In the genomic region with DNA sequence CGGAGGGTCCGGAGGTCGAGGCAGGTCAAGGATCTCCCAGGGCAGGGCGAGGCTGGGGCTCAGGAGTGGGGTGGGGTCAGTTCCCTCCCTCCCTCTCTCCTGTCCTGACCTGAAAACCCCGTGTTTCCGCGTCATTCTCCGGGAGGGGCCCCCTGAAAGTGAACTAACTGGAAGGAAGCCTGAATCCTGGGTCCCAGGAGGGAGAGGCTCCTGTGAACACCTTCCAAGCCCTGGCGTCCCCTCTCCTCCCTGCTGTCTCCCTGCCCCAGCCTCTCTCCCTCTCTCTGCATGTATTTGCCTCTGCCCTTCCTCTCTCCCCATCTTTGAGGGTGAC, we compare ENCODE assay signal across 8 cellular contexts. TPM values are rescaled to one million over a fixed set of nuclear protein-coding genes. Genes with fewer than 3 reads are reported as not detected.
DNase-seq lines count a peak whose midpoint lies in the region; ATAC-seq and TF ChIP-seq lines count a peak whose summit lies in the region.

No MANE protein-coding gene starts in this region.

- H3K36me3 ChIP-seq in ES-I3 (ENCODE audit: insufficient read depth, low read length) (no peaks in the 10 kb centered on the region), right atrium auricular region (no peaks in the 10 kb centered on the region)

- no peak overlapping the region for H3K27ac Mint-ChIP-seq in activated CD4-positive, alpha-beta memory T cell treated with anti-CD3 and anti-CD28 coated beads, Interleukin-2, amount 10 ng/mL, durations not matched to agents 7 days and 5 days

- no peak overlapping the region for H3K27ac ChIP-seq in right atrium auricular region

- H3K4me1 Mint-ChIP-seq in activated CD4-positive, alpha-beta memory T cell treated with anti-CD3 and anti-CD28 coated beads, Interleukin-2, amount 10 ng/mL, durations not matched to agents 7 days and 5 days = peaks cover 14% of the 10 kb centered on the region

- no peak for TF ChIP-seq CTCF in right atrium auricular region (IDR thresholded peaks at IDR 0.05)

- peaks cover 13% of the 10 kb centered on the region for H3K4me1 ChIP-seq in ES-I3 (ENCODE audit: insufficient read depth, low read length)
- H3K4me1 ChIP-seq in right atrium auricular region = peaks cover 0 to 12% of the 10 kb centered on the region in 2 donors

- CTCF ChIA-PET in activated CD4-positive, alpha-beta memory T cell treated with anti-CD3 and anti-CD28 coated beads, Interleukin-2, amount 10 ng/mL, durations not matched to agents 7 days and 5 days (lab: Charles Lee) = interaction anchor here (1.5 to 1.9 kb wide), 2 partner anchors 12 to 28 kb away, joined by 3 to 5 read pairs; no protein-coding TSS in a partner anchor

- no peaks in the 10 kb centered on the region for H3K9me3 Mint-ChIP-seq in activated CD4-positive, alpha-beta memory T cell treated with anti-CD3 and anti-CD28 coated beads, Interleukin-2, amount 10 ng/mL, durations not matched to agents 7 days and 5 days

- H3K27me3 ChIP-seq in right atrium auricular region = no peaks in the 10 kb centered on the region

- no peak for DNase-seq in activated CD4-positive, alpha-beta memory T cell treated with anti-CD3 and anti-CD28 coated beads, Interleukin-2, amount 10 ng/mL, durations not matched to agents 7 days and 5 days
- DNase-seq in right atrium auricular region (ENCODE audit: low spot score) (no peak), sciatic nerve (ENCODE audit: low spot score) (no peak), occipital lobe (lab: John Stamatoyannopoulos, UW) (no peak), T-helper 9 cell (no peak)

- H3K9me3 ChIP-seq in ES-I3 (ENCODE audit: control insufficient read depth, insufficient read depth, low read length) (no peaks in the 10 kb centered on the region), right atrium auricular region (no peaks in the 10 kb centered on the region)

- intact Hi-C loops in sciatic nerve (cut with DNase I) = no loop called here

- peaks cover 43% of the 10 kb centered on the region for H3K27me3 Mint-ChIP-seq in activated CD4-positive, alpha-beta memory T cell treated with anti-CD3 and anti-CD28 coated beads, Interleukin-2, amount 10 ng/mL, durations not matched to agents 7 days and 5 days

- POLR2A ChIA-PET in activated CD4-positive, alpha-beta memory T cell treated with anti-CD3 and anti-CD28 coated beads, Interleukin-2, amount 10 ng/mL, durations not matched to agents 7 days and 5 days (lab: Charles Lee) = interaction anchor here (1.1 kb wide), 1 partner anchor 14 kb away, joined by 3 read pairs; no protein-coding TSS in a partner anchor

- peak overlapping the region; percentile 71; the same call in 1 of the 2 replicates for H3K9ac ChIP-seq in ES-I3 (ENCODE audit: low read depth, low read length)

- no peaks in the 10 kb centered on the region for H3K36me3 Mint-ChIP-seq in activated CD4-positive, alpha-beta memory T cell treated with anti-CD3 and anti-CD28 coated beads, Interleukin-2, amount 10 ng/mL, durations not matched to agents 7 days and 5 days (ENCODE audit: low read depth)

- ATAC-seq in sciatic nerve (peak; percentile 18), GM21381 (IDR thresholded peaks at IDR 0.05; ENCODE audit: unreplicated experiment) (no peak), HG03520 (IDR thresholded peaks at IDR 0.05; ENCODE audit: unreplicated experiment) (no peak)

- H3K4me3 Mint-ChIP-seq in activated CD4-positive, alpha-beta memory T cell treated with anti-CD3 and anti-CD28 coated beads, Interleukin-2, amount 10 ng/mL, durations not matched to agents 7 days and 5 days = peak overlapping the region; percentile 66

- peak overlapping the region; percentile 56 to 61 for H3K4me3 ChIP-seq in right atrium auricular region

RNA-seq across cellular contexts. Expression of a gene that starts 0.7 kb away (rescaled TPM):
- under 1 TPM; 0.43 to 0.60 TPM for total RNA-seq in activated CD4-positive, alpha-beta memory T cell treated with anti-CD3 and anti-CD28 coated beads, Interleukin-2, amount 10 ng/mL, durations not matched to agents 7 days and 5 days
- total RNA-seq in right atrium auricular region (1 to 10 TPM; 6.6 to 9.6 TPM), sciatic nerve (175 TPM), occipital lobe (98.4 TPM)

RNA-seq across cellular contexts. Expression of a gene that starts 21.0 kb away (rescaled TPM):
- total RNA-seq in activated CD4-positive, alpha-beta memory T cell treated with anti-CD3 and anti-CD28 coated beads, Interleukin-2, amount 10 ng/mL, durations not matched to agents 7 days and 5 days = 10 to 100 TPM; 19.7 to 20.6 TPM
- total RNA-seq in right atrium auricular region (10 to 100 TPM; 23.4 to 25.7 TPM), sciatic nerve (39.1 TPM), occipital lobe (111 TPM)

RNA-seq across cellular contexts. Expression of a gene that starts 28.5 kb away (rescaled TPM):
- under 1 TPM; 0.28 to 0.45 TPM for total RNA-seq in activated CD4-positive, alpha-beta memory T cell treated with anti-CD3 and anti-CD28 coated beads, Interleukin-2, amount 10 ng/mL, durations not matched to agents 7 days and 5 days
- total RNA-seq in right atrium auricular region (under 1 TPM in 1 of 2 donors, not detected in 1; 0.28 TPM), sciatic nerve (0.58 TPM), occipital lobe (not detected)

RNA-seq across cellular contexts. Expression of a gene that starts 29.6 kb away (rescaled TPM):
- total RNA-seq in activated CD4-positive, alpha-beta memory T cell treated with anti-CD3 and anti-CD28 coated beads, Interleukin-2, amount 10 ng/mL, durations not matched to agents 7 days and 5 days = 10 to 100 TPM; 29.2 to 29.3 TPM
- total RNA-seq in right atrium auricular region (10 to 100 TPM; 12.9 to 18.4 TPM), sciatic nerve (36.9 TPM), occipital lobe (5.8 TPM)

RNA-seq across cellular contexts. Expression of a gene that starts 44.0 kb away (rescaled TPM):
- total RNA-seq in activated CD4-positive, alpha-beta memory T cell treated with anti-CD3 and anti-CD28 coated beads, Interleukin-2, amount 10 ng/mL, durations not matched to agents 7 days and 5 days = 10 to 100 TPM; 13.2 to 13.5 TPM
- total RNA-seq in right atrium auricular region = 10 to 100 TPM in 1 of 2 donors, 1 to 10 TPM in 1; 8.9 to 16.4 TPM
- total RNA-seq in sciatic nerve = 14.3 TPM
- 5.1 TPM for total RNA-seq in occipital lobe
